ENCODE assay signal across 12 cellular contexts in the genomic region with DNA sequence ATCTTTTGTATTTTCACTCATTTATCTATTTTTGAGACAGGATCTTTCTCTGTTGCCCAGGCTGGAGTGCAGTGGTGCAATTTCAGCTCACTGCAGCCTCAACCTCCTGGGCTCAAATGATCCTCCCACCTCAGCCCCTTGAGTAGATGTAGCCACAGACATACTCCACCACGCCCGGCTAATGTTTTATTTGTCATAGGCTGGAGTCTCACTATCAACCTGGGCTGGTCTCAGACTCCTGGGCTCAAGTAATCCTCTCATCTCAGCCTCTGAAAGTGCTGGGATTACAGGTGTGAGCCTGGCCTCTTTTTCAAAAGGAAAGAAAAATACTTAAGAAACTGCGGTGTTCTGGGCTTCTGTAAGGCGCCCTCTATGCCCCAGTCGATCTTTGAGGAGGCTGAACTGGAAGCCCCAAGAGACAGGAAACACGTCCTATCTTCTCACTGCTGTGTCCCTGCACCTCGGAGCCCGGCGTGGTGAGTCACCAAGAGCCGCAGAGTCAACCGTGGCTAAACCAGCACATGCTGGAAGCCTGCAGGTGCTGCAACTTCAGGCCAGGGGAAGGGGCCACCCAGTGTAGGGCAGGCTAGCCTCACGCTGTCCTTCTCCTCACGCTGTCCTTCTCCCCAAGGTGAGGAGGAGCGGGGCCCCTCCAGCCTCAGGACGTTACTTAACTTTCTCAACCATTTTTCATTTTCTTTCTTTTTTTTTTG. TPM values are rescaled to one million over a fixed set of nuclear protein-coding genes. Genes with fewer than 3 reads are reported as not detected.
DNase-seq lines count a peak whose midpoint lies in the region; ATAC-seq, FAIRE-seq and TF ChIP-seq lines count a peak whose summit lies in the region.
"Had no signal": no experiment of that assay in that cellular context is flagged by ENCODE, and none has a peak within 500 bp of the region (broad histone marks: within the 10 kb centered on the region; RNA-seq: fewer than 3 reads in every experiment).

No MANE protein-coding gene starts in this region.

- H3K4me1 Mint-ChIP-seq in MCF 10A (ENCODE audit: insufficient read depth, unreplicated experiment) = peaks cover 22% of the 10 kb centered on the region

- no peaks in the 10 kb centered on the region for H3K9me2 ChIP-seq in PC-9 (ENCODE audit: insufficient read depth)

- peak; percentile 83 for DNase-seq in MCF 10A (ENCODE audit: unreplicated experiment)
- no peak for DNase-seq in breast epithelium (ENCODE audit: low spot score in 2 of 2)
- peak; percentile 63 to 80 for DNase-seq in PC-9
- peak; percentile 35 for DNase-seq in activated effector memory CD4-positive, alpha-beta T cell treated with Interleukin-2 at 50 U/mL for 16 hours
- peak; percentile 13 for DNase-seq in small intestine
- DNase-seq in NCI-H2029 (lab: John Stamatoyannopoulos, UW) = no peak
- DNase-seq: erythroblast, GOT3, NCI-H774 had no signal

- 84 to 86% (median 84%) methylated on average over 15 of the region's 15 CpGs for whole genome bisulfite sequencing in small intestine, 3 donors

- H4K20me1 ChIP-seq in PC-9 (ENCODE audit: insufficient read depth) = peaks cover 34% of the 10 kb centered on the region

- no peak overlapping the region for H3K27ac ChIP-seq in breast epithelium
- H3K27ac ChIP-seq in PC-9 = peak overlapping the region; percentile 40
- H3K27ac ChIP-seq in small intestine (ENCODE audit: low read depth in 1 of 2, low read length in 1 of 2) = no peak overlapping the region

- no peak overlapping the region for H3K4me3 Mint-ChIP-seq in MCF 10A (ENCODE audit: unreplicated experiment)

- no TSS peak for BruUV-seq in MCF 10A (replicated peaks; lab: Mats Ljungman, UMichigan)
- no TSS peak for BruUV-seq in PC-9 (replicated peaks; lab: Mats Ljungman, UMichigan)

- no peak overlapping the region for H3K4me3 ChIP-seq in breast epithelium
- H3K4me3 ChIP-seq in PC-9 = no peak overlapping the region
- no peak overlapping the region for H3K4me3 ChIP-seq in small intestine (ENCODE audit: low read depth in 1 of 2, low read length in 2 of 2)

- H3K36me3 ChIP-seq in breast epithelium (no peaks in the 10 kb centered on the region), PC-9 (ENCODE audit: low read depth) (peaks cover 9% of the 10 kb centered on the region; the same call in 1 of the 2 replicates), small intestine (ENCODE audit: control insufficient read depth in 2 of 2, insufficient read depth in 2 of 2, low read length in 2 of 2) (peaks cover 3 to 6% of the 10 kb centered on the region in 2 donors)

- intact Hi-C loops in MCF 10A (cut with micrococcal nuclease) = no loop called here
- intact Hi-C loops in breast epithelium (cut with DNase I; ENCODE audit: low total_unique reads) = no loop called here
- intact Hi-C loops in PC-9 (cut with micrococcal nuclease; ENCODE audit: unreplicated experiment) = no loop called here

- no peak for FAIRE-seq in small intestine (lab: Jason Lieb, UNC)

- ATAC-seq in HG02981 (IDR thresholded peaks at IDR 0.05; ENCODE audit: unreplicated experiment) (no peak), HG03025 (IDR thresholded peaks at IDR 0.05; ENCODE audit: low FRiP score, unreplicated experiment) (no peak)

- H2AFZ ChIP-seq in PC-9 = no peak overlapping the region

- peak overlapping the region; percentile 67 for H3K27ac Mint-ChIP-seq in MCF 10A (ENCODE audit: low read depth, unreplicated experiment)

- H3K9me3 Mint-ChIP-seq in MCF 10A (ENCODE audit: unreplicated experiment) = no peaks in the 10 kb centered on the region

- H3K4me1 ChIP-seq in breast epithelium (no peaks in the 10 kb centered on the region), PC-9 (replicated peaks; ENCODE audit: insufficient read depth) (peaks cover 14% of the 10 kb centered on the region), small intestine (ENCODE audit: control insufficient read depth in 2 of 2, insufficient read depth in 1 of 2, low read depth in 1 of 2, low read length in 1 of 2) (no peaks in the 10 kb centered on the region)

- no peak for TF ChIP-seq POLR2A in breast epithelium (IDR thresholded peaks at IDR 0.05)

- H3K4me2 ChIP-seq in PC-9 = peak overlapping the region; percentile 40

- H3K27me3 Mint-ChIP-seq in MCF 10A (ENCODE audit: insufficient read depth, unreplicated experiment) = no peaks in the 10 kb centered on the region

- H3K9me3 ChIP-seq in breast epithelium (no peaks in the 10 kb centered on the region), PC-9 (ENCODE audit: insufficient read depth, low read depth) (no peaks in the 10 kb centered on the region), small intestine (ENCODE audit: control insufficient read depth, low read depth) (no peaks in the 10 kb centered on the region)

- POLR2A ChIA-PET in MCF 10A (lab: Yijun Ruan, JAX) = interaction anchor here (0.8 to 1.6 kb wide), 4 partner anchors 8 to 259 kb away, joined by 3 to 11 read pairs (median 4); partner anchors contain the start of gene UBAC1
- POLR2A ChIA-PET in PC-9 (lab: Charles Lee; ENCODE audit: unreplicated experiment) = interaction anchor here (0.7 kb wide), 1 partner anchor 206 kb away, joined by 10 read pairs; no protein-coding TSS in a partner anchor

- H3K27me3 ChIP-seq in breast epithelium (no peaks in the 10 kb centered on the region), PC-9 (ENCODE audit: insufficient read depth, low read depth) (no peaks in the 10 kb centered on the region), small intestine (ENCODE audit: control insufficient read depth in 2 of 2, insufficient read depth in 2 of 2, low read length in 2 of 2) (no peaks in the 10 kb centered on the region)

- H3K36me3 Mint-ChIP-seq in MCF 10A (ENCODE audit: insufficient read depth, unreplicated experiment) = peaks cover 71% of the 10 kb centered on the region

- TF ChIP-seq CTCF in MCF 10A (IDR thresholded peaks at IDR 0.05; ENCODE audit: unreplicated experiment) (no peak), breast epithelium (IDR thresholded peaks at IDR 0.05) (no peak), PC-9 (conservative IDR thresholded peaks at IDR 0.05) (no peak)

- CTCF ChIA-PET in MCF 10A (lab: Yijun Ruan, JAX) = interaction anchor here (0.8 to 1.1 kb wide), 2 partner anchors 49 to 61 kb away, joined by 3 read pairs; no protein-coding TSS in a partner anchor
- CTCF ChIA-PET in PC-9 (lab: Charles Lee) = interaction anchor here (0.6 kb wide), 1 partner anchor 87 kb away, joined by 7 read pairs; no protein-coding TSS in a partner anchor

- peaks cover 8% of the 10 kb centered on the region; the same call in 1 of the 2 replicates for H3K79me2 ChIP-seq in PC-9 (ENCODE audit: low read depth)

- peaks cover 13% of the 10 kb centered on the region for H3F3A ChIP-seq in PC-9 (ENCODE audit: insufficient read depth, low read depth)

RNA-seq across cellular contexts. Expression of gene LHX3, which starts 15.2 kb away (rescaled TPM):
- total RNA-seq in MCF 10A (2022) (0.22 and 0.26 TPM in 2 replicates), breast epithelium (not detected), PC-9 (2021) (0.22 and 0.43 TPM in 2 replicates)
- polyA plus RNA-seq in small intestine = not detected
- total RNA-seq: liver had no signal
- polyA plus RNA-seq: liver had no signal

RNA-seq across cellular contexts. Expression of gene QSOX2, which starts 25.4 kb away (rescaled TPM):
- total RNA-seq in MCF 10A (2022) = 23.7 and 27.7 TPM in 2 replicates
- total RNA-seq in breast epithelium = 1 to 10 TPM; 5.6 to 8.8 (median 6.2) TPM
- 34.6 and 40.8 TPM in 2 replicates for total RNA-seq in PC-9 (2021)
- 1 to 10 TPM; 1.4 to 6.0 (median 2.7) TPM for polyA plus RNA-seq in small intestine

Comparison
In these comparisons a context has a peak if more than half of its experiments do, and no peak if none do; other contexts are left out.
1. DNase-seq: peak in MCF 10A (single experiment), PC-9 (2 of 2), activated effector memory CD4-positive, alpha-beta T cell treated with Interleukin-2 at 50 U/mL for 16 hours (single experiment) and small intestine (single experiment); none in breast epithelium (0 of 2) and NCI-H2029 (single experiment).